Comparison of ENCODE assay signal across 9 cellular contexts in genomic region chr10:116947838-116948529, GRCh38. TPM values are rescaled to one million over a fixed set of nuclear protein-coding genes. Genes with fewer than 3 reads are reported as not detected.
A peak's percentile ranks its signal among the peaks of the same experiment; 100 is the strongest.
DNase-seq lines count a peak whose midpoint lies in the region; ATAC-seq, FAIRE-seq and TF ChIP-seq lines count a peak whose summit lies in the region.
"Had no signal": no experiment of that assay in that cellular context is flagged by ENCODE, and none has a peak within 500 bp of the region (broad histone marks: within the 10 kb centered on the region; RNA-seq: fewer than 3 reads in every experiment).

No MANE protein-coding gene starts in this region.

- RAD21 ChIA-PET in GM12878 (lab: Charles Lee; ENCODE audit: unreplicated experiment): no interaction called here

- no peak for TF ChIP-seq EP300 in GM12878 (IDR thresholded peaks at IDR 0.05; ENCODE audit: borderline replicate concordance in 1 of 2, control insufficient read depth in 1 of 2, low read depth in 2 of 2, low read length in 2 of 2)

- H3K4me3 ChIP-seq in GM12878: no peak overlapping the region

- H3K9ac ChIP-seq in GM12878 (ENCODE audit: control insufficient read depth, insufficient read depth, low read length): no peak overlapping the region

- H3K4me2 ChIP-seq in GM12878 (ENCODE audit: control insufficient read depth, insufficient read depth): no peak overlapping the region

- BruUV-seq in GM12878 (replicated peaks; lab: Mats Ljungman, UMichigan): no TSS peak

- H3K27ac ChIP-seq in GM12878 (ENCODE audit: control insufficient read depth, insufficient read depth): no peak overlapping the region

- ATAC-seq in GM12878 (peak; percentile 61), left lobe of liver (peak; percentile 29), GM18867 (IDR thresholded peaks at IDR 0.05; ENCODE audit: unreplicated experiment) (no peak), GM18498 (IDR thresholded peaks at IDR 0.05; ENCODE audit: unreplicated experiment) (no peak)

- SMC1A ChIA-PET in GM12878 (lab: Charles Lee; ENCODE audit: uncharacterized antibody, unreplicated experiment): interaction anchor here (1.2 to 1.5 kb wide), 3 partner anchors 8 to 21 kb away, joined by 3 read pairs; no protein-coding TSS in a partner anchor

- DNase-seq in DMS53 (lab: John Stamatoyannopoulos, UW): peak; percentile 78
- DNase-seq in HTR-8/SVneo (ENCODE audit: insufficient read length, low spot score): peak; percentile 22
- DNase-seq in GM12878 (ENCODE audit: low read depth, low spot score): no peak
- no peak for DNase-seq in left lobe of liver (ENCODE audit: low spot score)
- no peak for DNase-seq in NCI-H2196 (lab: John Stamatoyannopoulos, UW; ENCODE audit: unreplicated experiment)
- no peak for DNase-seq in cerebellum (ENCODE audit: low spot score)
- DNase-seq: activated naive CD8-positive, alpha-beta T cell treated with anti-CD3 and anti-CD28 coated beads, Interleukin-2, amount 10 ng/mL, durations not matched to agents 7 days and 5 days had no signal

- POLR2A ChIA-PET in GM12878 (lab: Charles Lee): no interaction called here

- 30% methylated on average over 2 of the region's 2 CpGs for WGBS in GM12878 (ENCODE audit: insufficient coverage, insufficient replicate concordance, low lambda C conversion rate, missing lambda C conversion rate)

- TF ChIP-seq CTCF in GM12878 (IDR thresholded peaks at IDR 0.05 in 2 of 3, conservative IDR thresholded peaks at IDR 0.05 in 1 of 3; ENCODE audit: control insufficient read depth in 2 of 3, extremely low read depth in 1 of 3, insufficient read depth in 1 of 3, low read depth in 3 of 3, low read length in 3 of 3): no peak

- no peaks in the 10 kb centered on the region for H3K36me3 ChIP-seq in GM12878 (ENCODE audit: control insufficient read depth in 2 of 2, insufficient read depth in 2 of 2, low read length in 1 of 2)

- H3K4me1 ChIP-seq in GM12878 (ENCODE audit: control insufficient read depth, insufficient read depth, low read length): peaks cover 6% of the 10 kb centered on the region; the same call in 1 of the 2 replicates

- no peak for FAIRE-seq in HTR-8/SVneo (lab: Jason Lieb, UNC)
- FAIRE-seq in GM12878 (lab: Jason Lieb, UNC): no peak

- no peak overlapping the region for H2AFZ ChIP-seq in GM12878 (ENCODE audit: control insufficient read depth, low read depth, low read length)

- in situ Hi-C loops in GM12878 (cut with MboI): no loop called here

- H4K20me1 ChIP-seq in GM12878 (ENCODE audit: control insufficient read depth, insufficient read depth): no peaks in the 10 kb centered on the region

- no peak for TF ChIP-seq POLR2A in GM12878 (IDR thresholded peaks at IDR 0.05; ENCODE audit: low read depth, low read length)

- H3K79me2 ChIP-seq in GM12878 (ENCODE audit: control insufficient read depth, insufficient read depth, low read length): no peaks in the 10 kb centered on the region

- H3K27me3 ChIP-seq in GM12878 (replicated peaks in 1 of 2; ENCODE audit: control insufficient read depth in 2 of 2, insufficient read depth in 2 of 2, low read length in 1 of 2): no peaks in the 10 kb centered on the region

- TF ChIP-seq RAD21 in GM12878 (IDR thresholded peaks at IDR 0.05; ENCODE audit: insufficient read depth, low read depth, low read length): no peak

- CTCF ChIA-PET in GM12878 (lab: Yijun Ruan, JAX): interaction anchor here (0.6 to 2.3 kb wide), 2 partner anchors 226 to 1752 kb away, joined by 3 to 5 read pairs; no protein-coding TSS in a partner anchor

- intact Hi-C loops in GM12878 (cut with micrococcal nuclease; ENCODE audit: unreplicated experiment): no loop called here

- no peaks in the 10 kb centered on the region for H3K9me3 ChIP-seq in GM12878 (replicated peaks; ENCODE audit: control insufficient read depth, insufficient read depth, low read length)

TF ChIP-seq in GM12878, 131 proteins besides CTCF, POLR2A, EP300 and RAD21:
- TF ChIP-seq ATF2 (IDR thresholded peaks at IDR 0.05; ENCODE audit: low read length): no peak
- TF ChIP-seq ZZZ3 (IDR thresholded peaks at IDR 0.05; ENCODE audit: control insufficient read depth, insufficient read length, low read depth): no peak
- TF ChIP-seq, protein P1, sequence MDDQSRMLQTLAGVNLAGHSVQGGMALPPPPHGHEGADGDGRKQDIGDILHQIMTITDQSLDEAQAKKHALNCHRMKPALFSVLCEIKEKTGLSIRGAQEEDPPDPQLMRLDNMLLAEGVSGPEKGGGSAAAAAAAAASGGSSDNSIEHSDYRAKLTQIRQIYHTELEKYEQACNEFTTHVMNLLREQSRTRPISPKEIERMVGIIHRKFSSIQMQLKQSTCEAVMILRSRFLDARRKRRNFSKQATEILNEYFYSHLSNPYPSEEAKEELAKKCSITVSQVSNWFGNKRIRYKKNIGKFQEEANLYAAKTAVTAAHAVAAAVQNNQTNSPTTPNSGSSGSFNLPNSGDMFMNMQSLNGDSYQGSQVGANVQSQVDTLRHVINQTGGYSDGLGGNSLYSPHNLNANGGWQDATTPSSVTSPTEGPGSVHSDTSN (IDR thresholded peaks at IDR 0.05; ENCODE audit: insufficient replicate concordance, low read depth, low read length): no peak
- no peak for TF ChIP-seq MYC (IDR thresholded peaks at IDR 0.05; ENCODE audit: insufficient read depth, insufficient read length, insufficient replicate concordance, low read length, severe bottlenecking)
- TF ChIP-seq IKZF1 (conservative IDR thresholded peaks at IDR 0.05): no peak
- TF ChIP-seq WRNIP1 (IDR thresholded peaks at IDR 0.05; ENCODE audit: borderline replicate concordance, low read depth, low read length): no peak
- TF ChIP-seq YBX1 (IDR thresholded peaks at IDR 0.05): no peak
- TF ChIP-seq, protein P2, sequence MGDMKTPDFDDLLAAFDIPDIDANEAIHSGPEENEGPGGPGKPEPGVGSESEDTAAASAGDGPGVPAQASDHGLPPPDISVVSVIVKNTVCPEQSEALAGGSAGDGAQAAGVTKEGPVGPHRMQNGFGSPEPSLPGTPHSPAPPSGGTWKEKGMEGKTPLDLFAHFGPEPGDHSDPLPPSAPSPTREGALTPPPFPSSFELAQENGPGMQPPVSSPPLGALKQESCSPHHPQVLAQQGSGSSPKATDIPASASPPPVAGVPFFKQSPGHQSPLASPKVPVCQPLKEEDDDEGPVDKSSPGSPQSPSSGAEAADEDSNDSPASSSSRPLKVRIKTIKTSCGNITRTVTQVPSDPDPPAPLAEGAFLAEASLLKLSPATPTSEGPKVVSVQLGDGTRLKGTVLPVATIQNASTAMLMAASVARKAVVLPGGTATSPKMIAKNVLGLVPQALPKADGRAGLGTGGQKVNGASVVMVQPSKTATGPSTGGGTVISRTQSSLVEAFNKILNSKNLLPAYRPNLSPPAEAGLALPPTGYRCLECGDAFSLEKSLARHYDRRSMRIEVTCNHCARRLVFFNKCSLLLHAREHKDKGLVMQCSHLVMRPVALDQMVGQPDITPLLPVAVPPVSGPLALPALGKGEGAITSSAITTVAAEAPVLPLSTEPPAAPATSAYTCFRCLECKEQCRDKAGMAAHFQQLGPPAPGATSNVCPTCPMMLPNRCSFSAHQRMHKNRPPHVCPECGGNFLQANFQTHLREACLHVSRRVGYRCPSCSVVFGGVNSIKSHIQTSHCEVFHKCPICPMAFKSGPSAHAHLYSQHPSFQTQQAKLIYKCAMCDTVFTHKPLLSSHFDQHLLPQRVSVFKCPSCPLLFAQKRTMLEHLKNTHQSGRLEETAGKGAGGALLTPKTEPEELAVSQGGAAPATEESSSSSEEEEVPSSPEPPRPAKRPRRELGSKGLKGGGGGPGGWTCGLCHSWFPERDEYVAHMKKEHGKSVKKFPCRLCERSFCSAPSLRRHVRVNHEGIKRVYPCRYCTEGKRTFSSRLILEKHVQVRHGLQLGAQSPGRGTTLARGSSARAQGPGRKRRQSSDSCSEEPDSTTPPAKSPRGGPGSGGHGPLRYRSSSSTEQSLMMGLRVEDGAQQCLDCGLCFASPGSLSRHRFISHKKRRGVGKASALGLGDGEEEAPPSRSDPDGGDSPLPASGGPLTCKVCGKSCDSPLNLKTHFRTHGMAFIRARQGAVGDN (IDR thresholded peaks at IDR 0.05): no peak
- TF ChIP-seq MEF2B (IDR thresholded peaks at IDR 0.05; ENCODE audit: partially characterized antibody, poor library complexity, severe bottlenecking): no peak
- TF ChIP-seq MYB (IDR thresholded peaks at IDR 0.05; ENCODE audit: borderline replicate concordance, low read depth, low read length): no peak
- no peak for TF ChIP-seq SUZ12 (IDR thresholded peaks at IDR 0.05; ENCODE audit: unreplicated experiment)

RNA-seq across cellular contexts. Expression of gene SHTN1, which starts 57.0 kb away (rescaled TPM):
- 1.3 and 1.7 TPM in 2 replicates for total RNA-seq in GM12878 (2013; cell fraction: nucleolus; rRNA removed)
- total RNA-seq in GM12878 (2014; rRNA removed) (0.79 and 1.0 TPM in 2 replicates), GM12878 (2014; rRNA removed; fragmentation: Illumina TruSeq; extraction: Trizol) (2.4 and 2.8 TPM in 2 replicates), GM12878 (2021) (3.2 and 3.8 TPM in 2 replicates), left lobe of liver (25.8 TPM), cerebellum (22.9 TPM)
- polyA plus RNA-seq in GM12878 (2011; ENCODE audit: low read depth): not detected
- polyA plus RNA-seq in GM12878 (2011; rRNA removed) (2.1 and 3.9 TPM in 2 replicates), GM12878 (2014; fragmentation: Illumina TruSeq; extraction: Trizol) (4.0 and 4.6 TPM in 2 replicates), GM12878 (2014; fragmentation: Nextera tagmentation; extraction: Ambion mirVana) (1 to 10 TPM; 1.4 to 1.9 TPM), GM12878 (2014; rRNA removed) (1.4 and 1.7 TPM in 2 replicates), GM12878 (2016; fragmentation: Nextera tagmentation; extraction: Ambion mirVana) (1 to 10 TPM; 1.9 to 2.6 TPM)
- polyA plus RNA-seq in GM12878 (2011; cell fraction: cytosol; rRNA removed): 0.59 and 0.84 TPM in 2 replicates
- polyA plus RNA-seq in GM12878 (2011; cell fraction: nucleus; rRNA removed): 3.9 and 4.9 TPM in 2 replicates
- 0.07 and 0.08 TPM in 2 replicates for polyA plus RNA-seq in GM12878 (2012)
- 0.67 and 0.95 TPM in 2 replicates for polyA minus RNA-seq in GM12878 (2011; rRNA and poly(A)+ RNA removed)
- 0.67 and 1.4 TPM in 2 replicates for polyA minus RNA-seq in GM12878 (2011; cell fraction: cytosol; rRNA and poly(A)+ RNA removed)
- 1.6 and 3.1 TPM in 2 replicates for polyA minus RNA-seq in GM12878 (2011; cell fraction: nucleus; rRNA and poly(A)+ RNA removed)

Comparison
In these comparisons a context has a peak if more than half of its experiments do, and no peak if none do; other contexts are left out.
1. DNase-seq: peak in DMS53 (single experiment) and HTR-8/SVneo (single experiment); none in GM12878 (single experiment), left lobe of liver (single experiment), NCI-H2196 (single experiment) and cerebellum (single experiment).
2. ATAC-seq: peak in GM12878 (single experiment) and left lobe of liver (single experiment); none in GM18867 (single experiment) and GM18498 (single experiment).